ENCODE assay signal across 8 cellular contexts in genomic region chr20:36063916-36064660, GRCh38.
DNase-seq lines count a peak whose midpoint lies in the region; ATAC-seq and TF ChIP-seq lines count a peak whose summit lies in the region.

No MANE protein-coding gene starts in this region.

- CTCF ChIA-PET in activated naive CD4-positive, alpha-beta T cell treated with anti-CD3 and anti-CD28 coated beads for 36 hours (lab: Charles Lee): interaction anchor here (1.3 kb wide), 1 partner anchor 71 kb away, joined by 4 read pairs; no protein-coding TSS in a partner anchor

- H3K27me3 Mint-ChIP-seq in activated naive CD4-positive, alpha-beta T cell treated with anti-CD3 and anti-CD28 coated beads for 36 hours (ENCODE audit: low read depth): no peaks in the 10 kb centered on the region

- H3K27me3 ChIP-seq in ascending aorta (no peaks in the 10 kb centered on the region), tibial artery (no peaks in the 10 kb centered on the region)

- H3K36me3 ChIP-seq in ascending aorta (no peaks in the 10 kb centered on the region), tibial artery (no peaks in the 10 kb centered on the region)

- peak; percentile 1 for ATAC-seq in left lobe of liver

- intact Hi-C loops in activated naive CD4-positive, alpha-beta T cell treated with anti-CD3 and anti-CD28 coated beads for 36 hours (cut with micrococcal nuclease): loop anchor here (2.0 kb wide), 1 partner anchor 13 kb away; no protein-coding TSS in a partner anchor
- intact Hi-C loops in ascending aorta (cut with DNase I) (loop anchor here (1.0 to 5.0 kb wide), 4 partner anchors 13 to 112 kb away; partner anchors contain the start of gene SCAND1), tibial artery (cut with DNase I; ENCODE audit: low total_unique reads) (no loop called here)

- TF ChIP-seq CTCF in ascending aorta (IDR thresholded peaks at IDR 0.05) (no peak), tibial artery (IDR thresholded peaks at IDR 0.05) (no peak)

- H3K4me1 ChIP-seq in ascending aorta: peaks cover 7% of the 10 kb centered on the region in 2 donors
- H3K4me1 ChIP-seq in tibial artery: peaks cover 0 to 16% (median 5%) of the 10 kb centered on the region in 4 donors

- peak overlapping the region; percentile 85 for H3K4me3 Mint-ChIP-seq in activated naive CD4-positive, alpha-beta T cell treated with anti-CD3 and anti-CD28 coated beads for 36 hours

- H3K9me3 Mint-ChIP-seq in activated naive CD4-positive, alpha-beta T cell treated with anti-CD3 and anti-CD28 coated beads for 36 hours: peaks cover 2% of the 10 kb centered on the region

- H3K27ac ChIP-seq in ascending aorta (peak overlapping the region; percentile 85 to 88), tibial artery (peak overlapping the region; percentile 85 to 90)

- H3K4me1 Mint-ChIP-seq in activated naive CD4-positive, alpha-beta T cell treated with anti-CD3 and anti-CD28 coated beads for 36 hours (ENCODE audit: low read depth): peaks cover 5% of the 10 kb centered on the region

- H3K9me3 ChIP-seq in ascending aorta (no peaks in the 10 kb centered on the region), tibial artery (no peaks in the 10 kb centered on the region)

- no peak overlapping the region for H3K27ac Mint-ChIP-seq in activated naive CD4-positive, alpha-beta T cell treated with anti-CD3 and anti-CD28 coated beads for 36 hours

- DNase-seq in activated naive CD4-positive, alpha-beta T cell treated with anti-CD3 and anti-CD28 coated beads for 36 hours: no peak
- no peak for DNase-seq in activated naive CD4-positive, alpha-beta T cell treated with anti-CD3 and anti-CD28 coated beads, Interleukin-2, amount 50 U/mL, for 16 hours
- DNase-seq in ascending aorta (ENCODE audit: low spot score in 2 of 2): no peak
- no peak for DNase-seq in left lobe of liver (ENCODE audit: low spot score)
- DNase-seq in tibial artery: no peak
- no peak for DNase-seq in midbrain (lab: John Stamatoyannopoulos, UW)
- DNase-seq in HuH-7.5 (ENCODE audit: low spot score): no peak
- DNase-seq in activated effector memory CD4-positive, alpha-beta T cell treated with anti-CD3 and anti-CD28 coated beads, Interleukin-2, amount 50 U/mL, for 16 hours: no peak

- H3K36me3 Mint-ChIP-seq in activated naive CD4-positive, alpha-beta T cell treated with anti-CD3 and anti-CD28 coated beads for 36 hours (ENCODE audit: low read depth): no peaks in the 10 kb centered on the region

- H3K4me3 ChIP-seq in ascending aorta: peak overlapping the region; percentile 56 to 71
- peak overlapping the region; percentile 58 to 67 for H3K4me3 ChIP-seq in tibial artery
